12 cellular contexts compared by ENCODE assay signal in the genomic region with DNA sequence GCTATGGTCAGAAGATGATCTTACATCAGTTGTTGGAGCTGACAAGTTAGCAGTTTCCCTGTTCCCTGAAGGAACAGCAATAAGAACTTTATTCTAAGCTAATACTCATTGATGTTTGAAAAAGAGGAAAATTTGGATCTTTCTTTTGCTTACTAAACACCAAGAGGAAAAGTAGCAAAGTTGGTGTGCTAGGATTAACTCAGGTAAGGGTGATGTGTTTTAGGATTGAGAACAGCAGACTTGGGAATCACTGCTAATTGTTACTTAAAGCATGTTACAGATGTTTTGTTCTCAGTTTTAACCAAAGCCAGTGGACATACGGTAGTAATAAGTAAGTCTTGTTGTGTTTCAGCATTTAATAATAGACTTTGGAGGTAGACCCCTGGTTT.
"Had no signal": no experiment of that assay in that cellular context is flagged by ENCODE, and none has a peak within 500 bp of the region (broad histone marks: within the 10 kb centered on the region; RNA-seq: fewer than 3 reads in every experiment).

No MANE protein-coding gene starts in this region.

- H3K27me3 Mint-ChIP-seq: activated CD4-positive, alpha-beta T cell treated with anti-CD3 and anti-CD28 coated beads, Interleukin-2, amount 10 ng/mL, durations not matched to agents 7 days and 5 days; activated naive CD8-positive, alpha-beta T cell treated with anti-CD3 and anti-CD28 coated beads, Interleukin-2, amount 10 ng/mL, durations not matched to agents 7 days and 5 days had no signal

- H3K27me3 ChIP-seq: stomach, testis, upper lobe of right lung had no signal

- DNase-seq: activated CD4-positive, alpha-beta T cell treated with anti-CD3 and anti-CD28 coated beads, Interleukin-2, amount 10 ng/mL, durations not matched to agents 7 days and 5 days; activated CD4-positive, CD25-positive, alpha-beta regulatory T cell; activated gamma-delta T cell; activated naive CD8-positive, alpha-beta T cell treated with anti-CD3 and anti-CD28 coated beads, Interleukin-2, amount 10 ng/mL, durations not matched to agents 7 days and 5 days; aorta; endodermal cell; head of caudate nucleus; stomach; testis; upper lobe of right lung had no signal

- ATAC-seq: sciatic nerve, upper lobe of right lung had no signal

- H3K9me3 Mint-ChIP-seq: activated CD4-positive, alpha-beta T cell treated with anti-CD3 and anti-CD28 coated beads, Interleukin-2, amount 10 ng/mL, durations not matched to agents 7 days and 5 days; activated naive CD8-positive, alpha-beta T cell treated with anti-CD3 and anti-CD28 coated beads, Interleukin-2, amount 10 ng/mL, durations not matched to agents 7 days and 5 days; endodermal cell had no signal

- H3K27ac ChIP-seq: prostate gland, stomach, testis, upper lobe of right lung had no signal

- H3K9me3 ChIP-seq: prostate gland, stomach, testis, upper lobe of right lung had no signal

- H3K4me3 ChIP-seq: prostate gland, stomach, testis, upper lobe of right lung had no signal

- H3K4me3 Mint-ChIP-seq: activated CD4-positive, alpha-beta T cell treated with anti-CD3 and anti-CD28 coated beads, Interleukin-2, amount 10 ng/mL, durations not matched to agents 7 days and 5 days; activated naive CD8-positive, alpha-beta T cell treated with anti-CD3 and anti-CD28 coated beads, Interleukin-2, amount 10 ng/mL, durations not matched to agents 7 days and 5 days; endodermal cell had no signal
